1 cellular context compared by ENCODE assay signal in genomic region chr7:1566687-1567081, GRCh38.
TF ChIP-seq lines count a peak whose summit lies in the region.

No MANE protein-coding gene starts in this region.

TF ChIP-seq in K562, 482 proteins besides CTCF, POLR2A, EP300 and RAD21:
- TF ChIP-seq NR2C2 (CRISPR knock-in tag; IDR thresholded peaks at IDR 0.05) = no peak
- no peak for TF ChIP-seq NR2C2 (tag; IDR thresholded peaks at IDR 0.05)
- TF ChIP-seq NFATC3 (IDR thresholded peaks at IDR 0.05) = no peak
- peak; percentile 1; the same call in 1 of the 2 replicates for TF ChIP-seq ZFX (CRISPR knock-in tag; IDR thresholded peaks at IDR 0.05)
- no peak for TF ChIP-seq CCNT2 (IDR thresholded peaks at IDR 0.05; ENCODE audit: borderline replicate concordance, extremely low read depth, insufficient read length, low read depth, low read length)
- TF ChIP-seq NFXL1 (CRISPR knock-in tag; IDR thresholded peaks at IDR 0.05) = no peak
- no peak for TF ChIP-seq ZNF668 (CRISPR knock-in tag; IDR thresholded peaks at IDR 0.05)
- no peak for TF ChIP-seq ZNF785 (CRISPR knock-in tag; IDR thresholded peaks at IDR 0.05)
- TF ChIP-seq ETV6 (IDR thresholded peaks at IDR 0.05; ENCODE audit: borderline replicate concordance in 1 of 2, low read depth in 2 of 2, low read length in 1 of 2) = no peak
- no peak for TF ChIP-seq ETV6 (CRISPR knock-in tag; IDR thresholded peaks at IDR 0.05; ENCODE audit: borderline replicate concordance)
- no peak for TF ChIP-seq STAG1 (CRISPR knock-in tag; IDR thresholded peaks at IDR 0.05; ENCODE audit: borderline replicate concordance)
- TF ChIP-seq SIX5 (IDR thresholded peaks at IDR 0.05; ENCODE audit: borderline replicate concordance in 1 of 2, insufficient read depth in 1 of 2, low read depth in 1 of 2, low read length in 2 of 2) = no peak
- peak; percentile 63 for TF ChIP-seq POLR2G (IDR thresholded peaks at IDR 0.05; ENCODE audit: low read depth, low read length)
- TF ChIP-seq ZNF224 (CRISPR knock-in tag; IDR thresholded peaks at IDR 0.05) = no peak
- TF ChIP-seq SUPT5H (IDR thresholded peaks at IDR 0.05) = peak; percentile 37; the same call in 1 of the 2 replicates
- TF ChIP-seq STAT6 (CRISPR knock-in tag; IDR thresholded peaks at IDR 0.05) = no peak
- TF ChIP-seq ZNF79 (CRISPR knock-in tag; IDR thresholded peaks at IDR 0.05; ENCODE audit: low read depth) = no peak
- no peak for TF ChIP-seq ETV1 (tag; conservative IDR thresholded peaks at IDR 0.05; ENCODE audit: low read depth)
- peak; percentile 53 for TF ChIP-seq RBFOX2 (IDR thresholded peaks at IDR 0.05; ENCODE audit: low read depth, low read length)
